ENCODE assay signal across 24 cellular contexts in the genomic region with DNA sequence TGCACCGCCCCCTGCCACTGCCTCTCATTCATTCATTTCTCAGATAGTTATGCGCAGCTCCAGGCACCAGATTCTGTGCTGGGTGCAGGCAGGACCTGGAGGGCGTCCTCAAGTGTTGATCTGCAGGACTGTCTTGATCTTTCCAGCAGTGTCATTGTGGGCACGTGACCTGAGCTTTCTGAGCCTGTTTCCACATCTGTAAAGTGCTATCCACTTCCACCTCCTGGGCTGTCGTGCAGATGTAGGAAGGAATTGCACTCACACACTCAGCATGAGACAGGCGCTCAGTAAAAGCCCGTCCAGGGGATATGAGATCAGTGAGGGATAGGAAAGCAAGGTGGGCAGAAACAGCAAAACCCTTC. TPM values are rescaled to one million over a fixed set of nuclear protein-coding genes. Genes with fewer than 3 reads are reported as not detected.
DNase-seq lines count a peak whose midpoint lies in the region.
"Had no signal": no experiment of that assay in that cellular context is flagged by ENCODE, and none has a peak within 500 bp of the region (broad histone marks: within the 10 kb centered on the region; RNA-seq: fewer than 3 reads in every experiment).

No MANE protein-coding gene starts in this region.

- POLR2A ChIA-PET in activated CD4-positive, alpha-beta T cell treated with anti-CD3 and anti-CD28 coated beads, Interleukin-2, amount 10 ng/mL, durations not matched to agents 7 days and 5 days (lab: Charles Lee) = no interaction called here

- CTCF ChIA-PET in activated CD4-positive, alpha-beta T cell treated with anti-CD3 and anti-CD28 coated beads, Interleukin-2, amount 10 ng/mL, durations not matched to agents 7 days and 5 days (lab: Charles Lee) = interaction anchor here (1.2 kb wide), 1 partner anchor 19 kb away, joined by 3 read pairs; no protein-coding TSS in a partner anchor

- intact Hi-C loops in dendritic cell treated with granulocyte-macrophage colony-stimulating factor and Interleukin-4, amounts not matched to agents 40 ng/mL and 50 ng/mL, for 4 days (cut with micrococcal nuclease) = loop anchor here (1.0 kb wide), 1 partner anchor 12 kb away; no protein-coding TSS in a partner anchor
- intact Hi-C loops in posterior vena cava (cut with DNase I) = no loop called here

- peaks cover 68% of the 10 kb centered on the region for H3K36me3 Mint-ChIP-seq in activated CD4-positive, alpha-beta T cell treated with anti-CD3 and anti-CD28 coated beads, Interleukin-2, amount 10 ng/mL, durations not matched to agents 7 days and 5 days (ENCODE audit: low read depth)
- H3K36me3 Mint-ChIP-seq in dendritic cell treated with granulocyte-macrophage colony-stimulating factor and Interleukin-4, amounts not matched to agents 40 ng/mL and 50 ng/mL, for 4 days (ENCODE audit: low read depth) = peaks cover 99% of the 10 kb centered on the region

- no peaks in the 10 kb centered on the region for H3K27me3 Mint-ChIP-seq in activated CD4-positive, alpha-beta T cell treated with anti-CD3 and anti-CD28 coated beads, Interleukin-2, amount 10 ng/mL, durations not matched to agents 7 days and 5 days
- no peaks in the 10 kb centered on the region for H3K27me3 Mint-ChIP-seq in dendritic cell treated with granulocyte-macrophage colony-stimulating factor and Interleukin-4, amounts not matched to agents 40 ng/mL and 50 ng/mL, for 4 days
- H3K27me3 Mint-ChIP-seq: memory B cell had no signal

- no peaks in the 10 kb centered on the region for H3K9me3 Mint-ChIP-seq in activated CD4-positive, alpha-beta T cell treated with anti-CD3 and anti-CD28 coated beads, Interleukin-2, amount 10 ng/mL, durations not matched to agents 7 days and 5 days
- no peaks in the 10 kb centered on the region for H3K9me3 Mint-ChIP-seq in dendritic cell treated with granulocyte-macrophage colony-stimulating factor and Interleukin-4, amounts not matched to agents 40 ng/mL and 50 ng/mL, for 4 days
- H3K9me3 Mint-ChIP-seq: endodermal cell; immature natural killer cell; memory B cell; T-helper 2 cell treated with Interferon-gamma antibody and Interleukin-4, amounts not matched to agents 5 μg/mL and 100 μg/mL, for 36 hours had no signal

- H3K4me1 Mint-ChIP-seq in activated CD4-positive, alpha-beta T cell treated with anti-CD3 and anti-CD28 coated beads, Interleukin-2, amount 10 ng/mL, durations not matched to agents 7 days and 5 days = peaks cover 22% of the 10 kb centered on the region
- H3K4me1 Mint-ChIP-seq in dendritic cell treated with granulocyte-macrophage colony-stimulating factor and Interleukin-4, amounts not matched to agents 40 ng/mL and 50 ng/mL, for 4 days (ENCODE audit: low read depth) = peaks cover 59% of the 10 kb centered on the region
- H3K4me1 Mint-ChIP-seq: endodermal cell had no signal

- H3K27ac Mint-ChIP-seq in activated CD4-positive, alpha-beta T cell treated with anti-CD3 and anti-CD28 coated beads, Interleukin-2, amount 10 ng/mL, durations not matched to agents 7 days and 5 days = peak overlapping the region; percentile 72
- peak overlapping the region; percentile 96 for H3K27ac Mint-ChIP-seq in dendritic cell treated with granulocyte-macrophage colony-stimulating factor and Interleukin-4, amounts not matched to agents 40 ng/mL and 50 ng/mL, for 4 days
- H3K27ac Mint-ChIP-seq: endodermal cell, memory B cell had no signal

- in situ Hi-C loops in KBM-7 (cut with MboI; ENCODE audit: low pct_unique_long_range_greater_than_20kb, low sequenced_read_pairs) = no loop called here

- DNase-seq in activated CD4-positive, alpha-beta T cell treated with anti-CD3 and anti-CD28 coated beads, Interleukin-2, amount 10 ng/mL, durations not matched to agents 7 days and 5 days = no peak
- DNase-seq in activated CD4-positive, alpha-beta T cell treated with anti-CD3 and anti-CD28 coated beads, Interleukin-2, amount 50 U/mL, for 4 hours = no peak
- DNase-seq in MV-4-11 (lab: John Stamatoyannopoulos, UW) = peak; percentile 83
- DNase-seq in posterior vena cava (ENCODE audit: low spot score) = peak; percentile 75
- DNase-seq in mesenteric fat pad (ENCODE audit: low spot score) = no peak
- no peak for DNase-seq in KBM-7
- DNase-seq in T-helper 9 cell = no peak
- DNase-seq: activated CD8-positive, alpha-beta memory T cell treated with anti-CD3 and anti-CD28 coated beads, Interleukin-2, amount 50 U/mL, for 4 hours; activated gamma-delta T cell treated with Interleukin-2 at 50 U/mL for 16 hours; DMS153; endodermal cell; NCI-H1930; SHP77; stimulated activated naive CD4-positive, alpha-beta T cell treated with Interleukin-2 at 50 U/mL for 16 hours had no signal

- no peak overlapping the region for H3K4me3 Mint-ChIP-seq in activated CD4-positive, alpha-beta T cell treated with anti-CD3 and anti-CD28 coated beads, Interleukin-2, amount 10 ng/mL, durations not matched to agents 7 days and 5 days
- peak overlapping the region; percentile 70 for H3K4me3 Mint-ChIP-seq in dendritic cell treated with granulocyte-macrophage colony-stimulating factor and Interleukin-4, amounts not matched to agents 40 ng/mL and 50 ng/mL, for 4 days
- H3K4me3 Mint-ChIP-seq: endodermal cell; memory B cell; T-helper 2 cell treated with Interferon-gamma antibody and Interleukin-4, amounts not matched to agents 5 μg/mL and 100 μg/mL, for 36 hours had no signal

RNA-seq across cellular contexts. Expression of a gene that starts 22.6 kb away (rescaled TPM):
- total RNA-seq in activated CD4-positive, alpha-beta T cell treated with anti-CD3 and anti-CD28 coated beads, Interleukin-2, amount 10 ng/mL, durations not matched to agents 7 days and 5 days = 10 to 100 TPM; 28.7 to 30.2 TPM
- total RNA-seq in posterior vena cava (10 to 100 TPM; 27.4 to 30.7 TPM), mesenteric fat pad (31.5 TPM)

RNA-seq across cellular contexts. Expression of a gene that starts 30.3 kb away (rescaled TPM):
- 1 to 10 TPM; 5.4 to 5.6 TPM for total RNA-seq in activated CD4-positive, alpha-beta T cell treated with anti-CD3 and anti-CD28 coated beads, Interleukin-2, amount 10 ng/mL, durations not matched to agents 7 days and 5 days
- total RNA-seq in posterior vena cava = 1 to 10 TPM; 2.2 to 4.4 TPM
- 4.4 TPM for total RNA-seq in mesenteric fat pad

RNA-seq across cellular contexts. Expression of a gene that starts 53.8 kb away (rescaled TPM):
- total RNA-seq in activated CD4-positive, alpha-beta T cell treated with anti-CD3 and anti-CD28 coated beads, Interleukin-2, amount 10 ng/mL, durations not matched to agents 7 days and 5 days = not detected
- total RNA-seq in posterior vena cava = not detected
- total RNA-seq in mesenteric fat pad = not detected
- total RNA-seq: A172, aorta, cerebellum, fibroblast of lung, NCI-H460, tibial nerve had no signal

Comparison
In these comparisons a context has a peak if more than half of its experiments do, and no peak if none do; other contexts are left out.
1. DNase-seq: peak in MV-4-11 (single experiment) and posterior vena cava (single experiment); none in activated CD4-positive, alpha-beta T cell treated with anti-CD3 and anti-CD28 coated beads, Interleukin-2, amount 10 ng/mL, durations not matched to agents 7 days and 5 days (single experiment), activated CD4-positive, alpha-beta T cell treated with anti-CD3 and anti-CD28 coated beads, Interleukin-2, amount 50 U/mL, for 4 hours (0 of 2), mesenteric fat pad (single experiment), KBM-7 (single experiment) and T-helper 9 cell (single experiment).